In the genomic region with DNA sequence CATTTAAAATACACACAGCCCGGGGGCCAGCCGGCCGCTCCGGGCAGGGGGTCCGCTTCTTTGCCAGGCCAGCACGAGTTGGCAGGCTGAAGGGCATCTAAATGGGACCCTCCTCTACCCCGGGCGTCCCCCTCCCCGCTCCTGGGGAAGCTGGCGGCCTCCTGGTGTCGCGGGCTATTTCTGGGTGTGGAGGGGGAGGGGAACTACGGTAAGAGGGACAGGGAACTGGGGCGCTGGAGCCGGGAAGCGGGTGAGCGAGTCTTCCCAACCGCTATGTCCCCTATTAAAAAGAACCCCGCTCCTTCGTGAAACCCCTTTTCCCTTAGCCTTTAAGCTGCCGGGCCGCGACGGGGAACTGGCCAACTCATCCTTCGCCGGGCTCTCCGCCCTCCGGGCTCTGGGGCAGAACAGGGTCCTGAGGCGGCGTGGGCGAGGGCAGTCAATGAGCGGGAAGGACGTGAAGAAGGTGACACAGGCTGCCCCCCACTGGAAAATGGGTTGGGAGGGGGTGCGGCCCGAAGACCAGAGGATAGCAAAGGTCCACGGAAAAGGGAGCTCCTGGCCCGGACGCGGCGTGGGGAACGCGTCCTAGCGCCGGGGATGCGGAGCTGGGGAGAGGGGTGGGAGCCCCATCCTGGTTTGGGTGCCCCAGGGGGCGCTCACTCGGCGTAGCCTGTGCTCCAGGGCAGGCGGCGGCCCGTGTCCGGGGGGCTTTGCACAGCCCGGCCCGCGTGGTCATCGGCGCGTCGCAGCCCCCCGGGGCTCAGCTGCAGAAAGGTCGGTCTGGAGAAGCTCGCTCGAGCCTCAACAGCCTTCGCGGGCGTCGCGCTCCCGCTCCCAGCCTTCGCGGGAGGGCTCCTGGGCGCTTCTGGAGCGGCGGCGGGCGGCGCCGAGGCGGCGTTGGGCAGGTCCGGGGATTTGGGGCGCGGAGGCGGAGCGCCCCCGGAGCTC, we compare ENCODE assay signal across 1 cellular context.
TF ChIP-seq lines count a peak whose summit lies in the region.

No MANE protein-coding gene starts in this region.

TF ChIP-seq in GM12878, 131 proteins besides CTCF, POLR2A, EP300 and RAD21:
- TF ChIP-seq PAX5 (IDR thresholded peaks at IDR 0.05; ENCODE audit: borderline replicate concordance, low read depth, low read length) (peak; percentile 28; the same call in 1 of the 2 replicates), TCF12 (IDR thresholded peaks at IDR 0.05; ENCODE audit: low read depth, low read length) (0 out of 2 replicates have a peak, but pooled peaks have one; percentile 37), ZNF207 (IDR thresholded peaks at IDR 0.05; ENCODE audit: borderline replicate concordance) (no peak), IKZF2 (IDR thresholded peaks at IDR 0.05) (no peak), IKZF1 (conservative IDR thresholded peaks at IDR 0.05) (peak; percentile 9; the same call in 1 of the 2 replicates), DPF2 (IDR thresholded peaks at IDR 0.05) (peak; percentile 33), EED (IDR thresholded peaks at IDR 0.05; ENCODE audit: low read depth) (no peak), KDM1A (IDR thresholded peaks at IDR 0.05; ENCODE audit: borderline replicate concordance) (no peak), SMARCA5 (IDR thresholded peaks at IDR 0.05) (peak; percentile 74; the same call in 1 of the 2 replicates), GATAD2B (conservative IDR thresholded peaks at IDR 0.05; ENCODE audit: low read depth) (no peak; the same call in 1 of the 2 replicates), SUPT20H (IDR thresholded peaks at IDR 0.05; ENCODE audit: borderline replicate concordance, control insufficient read depth, low read depth, low read length) (no peak), ATF7 (IDR thresholded peaks at IDR 0.05; ENCODE audit: low read depth) (no peak), KAT2A (conservative IDR thresholded peaks at IDR 0.05; ENCODE audit: control insufficient read depth, low read depth, low read length) (no peak), JUNB (IDR thresholded peaks at IDR 0.05) (no peak), SREBF1 (IDR thresholded peaks at IDR 0.05; ENCODE audit: low read length) (no peak), LARP7 (IDR thresholded peaks at IDR 0.05) (peak; percentile 22; the same call in 1 of the 2 replicates), BCL11A (IDR thresholded peaks at IDR 0.05; ENCODE audit: low read depth, low read length) (no peak), STAT1 (conservative IDR thresholded peaks at IDR 0.05) (no peak), CBX3 (IDR thresholded peaks at IDR 0.05; ENCODE audit: borderline replicate concordance, low read depth) (no peak), HDAC6 (IDR thresholded peaks at IDR 0.05; ENCODE audit: unreplicated experiment) (peak; percentile 24)
- TF ChIP-seq, protein P1, sequence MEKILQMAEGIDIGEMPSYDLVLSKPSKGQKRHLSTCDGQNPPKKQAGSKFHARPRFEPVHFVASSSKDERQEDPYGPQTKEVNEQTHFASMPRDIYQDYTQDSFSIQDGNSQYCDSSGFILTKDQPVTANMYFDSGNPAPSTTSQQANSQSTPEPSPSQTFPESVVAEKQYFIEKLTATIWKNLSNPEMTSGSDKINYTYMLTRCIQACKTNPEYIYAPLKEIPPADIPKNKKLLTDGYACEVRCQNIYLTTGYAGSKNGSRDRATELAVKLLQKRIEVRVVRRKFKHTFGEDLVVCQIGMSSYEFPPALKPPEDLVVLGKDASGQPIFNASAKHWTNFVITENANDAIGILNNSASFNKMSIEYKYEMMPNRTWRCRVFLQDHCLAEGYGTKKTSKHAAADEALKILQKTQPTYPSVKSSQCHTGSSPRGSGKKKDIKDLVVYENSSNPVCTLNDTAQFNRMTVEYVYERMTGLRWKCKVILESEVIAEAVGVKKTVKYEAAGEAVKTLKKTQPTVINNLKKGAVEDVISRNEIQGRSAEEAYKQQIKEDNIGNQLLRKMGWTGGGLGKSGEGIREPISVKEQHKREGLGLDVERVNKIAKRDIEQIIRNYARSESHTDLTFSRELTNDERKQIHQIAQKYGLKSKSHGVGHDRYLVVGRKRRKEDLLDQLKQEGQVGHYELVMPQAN (conservative IDR thresholded peaks at IDR 0.05), result 0 out of 2 replicates have a peak, but pooled peaks have one; percentile 33
- TF ChIP-seq, protein P2, sequence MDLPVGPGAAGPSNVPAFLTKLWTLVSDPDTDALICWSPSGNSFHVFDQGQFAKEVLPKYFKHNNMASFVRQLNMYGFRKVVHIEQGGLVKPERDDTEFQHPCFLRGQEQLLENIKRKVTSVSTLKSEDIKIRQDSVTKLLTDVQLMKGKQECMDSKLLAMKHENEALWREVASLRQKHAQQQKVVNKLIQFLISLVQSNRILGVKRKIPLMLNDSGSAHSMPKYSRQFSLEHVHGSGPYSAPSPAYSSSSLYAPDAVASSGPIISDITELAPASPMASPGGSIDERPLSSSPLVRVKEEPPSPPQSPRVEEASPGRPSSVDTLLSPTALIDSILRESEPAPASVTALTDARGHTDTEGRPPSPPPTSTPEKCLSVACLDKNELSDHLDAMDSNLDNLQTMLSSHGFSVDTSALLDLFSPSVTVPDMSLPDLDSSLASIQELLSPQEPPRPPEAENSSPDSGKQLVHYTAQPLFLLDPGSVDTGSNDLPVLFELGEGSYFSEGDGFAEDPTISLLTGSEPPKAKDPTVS (IDR thresholded peaks at IDR 0.05; ENCODE audit: low read depth, low read length), result no peak
- TF ChIP-seq, protein P3, sequence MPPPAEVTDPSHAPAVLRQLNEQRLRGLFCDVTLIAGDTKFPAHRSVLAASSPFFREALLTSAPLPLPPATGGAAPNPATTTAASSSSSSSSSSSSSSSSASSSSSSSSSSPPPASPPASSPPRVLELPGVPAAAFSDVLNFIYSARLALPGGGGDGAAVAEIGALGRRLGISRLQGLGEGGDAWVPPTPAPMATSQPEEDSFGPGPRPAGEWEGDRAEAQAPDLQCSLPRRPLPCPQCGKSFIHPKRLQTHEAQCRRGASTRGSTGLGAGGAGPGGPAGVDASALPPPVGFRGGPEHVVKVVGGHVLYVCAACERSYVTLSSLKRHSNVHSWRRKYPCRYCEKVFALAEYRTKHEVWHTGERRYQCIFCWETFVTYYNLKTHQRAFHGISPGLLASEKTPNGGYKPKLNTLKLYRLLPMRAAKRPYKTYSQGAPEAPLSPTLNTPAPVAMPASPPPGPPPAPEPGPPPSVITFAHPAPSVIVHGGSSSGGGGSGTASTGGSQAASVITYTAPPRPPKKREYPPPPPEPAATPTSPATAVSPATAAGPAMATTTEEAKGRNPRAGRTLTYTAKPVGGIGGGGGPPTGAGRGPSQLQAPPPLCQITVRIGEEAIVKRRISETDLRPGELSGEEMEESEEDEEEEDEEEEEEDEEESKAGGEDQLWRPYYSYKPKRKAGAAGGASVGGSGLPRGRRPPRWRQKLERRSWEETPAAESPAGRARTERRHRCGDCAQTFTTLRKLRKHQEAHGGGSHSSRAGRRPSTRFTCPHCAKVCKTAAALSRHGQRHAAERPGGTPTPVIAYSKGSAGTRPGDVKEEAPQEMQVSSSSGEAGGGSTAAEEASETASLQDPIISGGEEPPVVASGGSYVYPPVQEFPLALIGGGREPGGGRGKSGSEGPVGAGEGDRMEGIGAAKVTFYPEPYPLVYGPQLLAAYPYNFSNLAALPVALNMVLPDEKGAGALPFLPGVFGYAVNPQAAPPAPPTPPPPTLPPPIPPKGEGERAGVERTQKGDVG (CRISPR knock-in tag; IDR thresholded peaks at IDR 0.05), result no peak
- TF ChIP-seq, protein P4, sequence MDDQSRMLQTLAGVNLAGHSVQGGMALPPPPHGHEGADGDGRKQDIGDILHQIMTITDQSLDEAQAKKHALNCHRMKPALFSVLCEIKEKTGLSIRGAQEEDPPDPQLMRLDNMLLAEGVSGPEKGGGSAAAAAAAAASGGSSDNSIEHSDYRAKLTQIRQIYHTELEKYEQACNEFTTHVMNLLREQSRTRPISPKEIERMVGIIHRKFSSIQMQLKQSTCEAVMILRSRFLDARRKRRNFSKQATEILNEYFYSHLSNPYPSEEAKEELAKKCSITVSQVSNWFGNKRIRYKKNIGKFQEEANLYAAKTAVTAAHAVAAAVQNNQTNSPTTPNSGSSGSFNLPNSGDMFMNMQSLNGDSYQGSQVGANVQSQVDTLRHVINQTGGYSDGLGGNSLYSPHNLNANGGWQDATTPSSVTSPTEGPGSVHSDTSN (IDR thresholded peaks at IDR 0.05; ENCODE audit: insufficient replicate concordance, low read depth, low read length), result no peak
- TF ChIP-seq, protein P5, sequence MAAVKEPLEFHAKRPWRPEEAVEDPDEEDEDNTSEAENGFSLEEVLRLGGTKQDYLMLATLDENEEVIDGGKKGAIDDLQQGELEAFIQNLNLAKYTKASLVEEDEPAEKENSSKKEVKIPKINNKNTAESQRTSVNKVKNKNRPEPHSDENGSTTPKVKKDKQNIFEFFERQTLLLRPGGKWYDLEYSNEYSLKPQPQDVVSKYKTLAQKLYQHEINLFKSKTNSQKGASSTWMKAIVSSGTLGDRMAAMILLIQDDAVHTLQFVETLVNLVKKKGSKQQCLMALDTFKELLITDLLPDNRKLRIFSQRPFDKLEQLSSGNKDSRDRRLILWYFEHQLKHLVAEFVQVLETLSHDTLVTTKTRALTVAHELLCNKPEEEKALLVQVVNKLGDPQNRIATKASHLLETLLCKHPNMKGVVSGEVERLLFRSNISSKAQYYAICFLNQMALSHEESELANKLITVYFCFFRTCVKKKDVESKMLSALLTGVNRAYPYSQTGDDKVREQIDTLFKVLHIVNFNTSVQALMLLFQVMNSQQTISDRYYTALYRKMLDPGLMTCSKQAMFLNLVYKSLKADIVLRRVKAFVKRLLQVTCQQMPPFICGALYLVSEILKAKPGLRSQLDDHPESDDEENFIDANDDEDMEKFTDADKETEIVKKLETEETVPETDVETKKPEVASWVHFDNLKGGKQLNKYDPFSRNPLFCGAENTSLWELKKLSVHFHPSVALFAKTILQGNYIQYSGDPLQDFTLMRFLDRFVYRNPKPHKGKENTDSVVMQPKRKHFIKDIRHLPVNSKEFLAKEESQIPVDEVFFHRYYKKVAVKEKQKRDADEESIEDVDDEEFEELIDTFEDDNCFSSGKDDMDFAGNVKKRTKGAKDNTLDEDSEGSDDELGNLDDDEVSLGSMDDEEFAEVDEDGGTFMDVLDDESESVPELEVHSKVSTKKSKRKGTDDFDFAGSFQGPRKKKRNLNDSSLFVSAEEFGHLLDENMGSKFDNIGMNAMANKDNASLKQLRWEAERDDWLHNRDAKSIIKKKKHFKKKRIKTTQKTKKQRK (IDR thresholded peaks at IDR 0.05; ENCODE audit: low read depth, low read length), result no peak
- TF ChIP-seq, protein P6, sequence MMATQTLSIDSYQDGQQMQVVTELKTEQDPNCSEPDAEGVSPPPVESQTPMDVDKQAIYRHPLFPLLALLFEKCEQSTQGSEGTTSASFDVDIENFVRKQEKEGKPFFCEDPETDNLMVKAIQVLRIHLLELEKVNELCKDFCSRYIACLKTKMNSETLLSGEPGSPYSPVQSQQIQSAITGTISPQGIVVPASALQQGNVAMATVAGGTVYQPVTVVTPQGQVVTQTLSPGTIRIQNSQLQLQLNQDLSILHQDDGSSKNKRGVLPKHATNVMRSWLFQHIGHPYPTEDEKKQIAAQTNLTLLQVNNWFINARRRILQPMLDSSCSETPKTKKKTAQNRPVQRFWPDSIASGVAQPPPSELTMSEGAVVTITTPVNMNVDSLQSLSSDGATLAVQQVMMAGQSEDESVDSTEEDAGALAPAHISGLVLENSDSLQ (IDR thresholded peaks at IDR 0.05), result no peak
- TF ChIP-seq, protein P7, sequence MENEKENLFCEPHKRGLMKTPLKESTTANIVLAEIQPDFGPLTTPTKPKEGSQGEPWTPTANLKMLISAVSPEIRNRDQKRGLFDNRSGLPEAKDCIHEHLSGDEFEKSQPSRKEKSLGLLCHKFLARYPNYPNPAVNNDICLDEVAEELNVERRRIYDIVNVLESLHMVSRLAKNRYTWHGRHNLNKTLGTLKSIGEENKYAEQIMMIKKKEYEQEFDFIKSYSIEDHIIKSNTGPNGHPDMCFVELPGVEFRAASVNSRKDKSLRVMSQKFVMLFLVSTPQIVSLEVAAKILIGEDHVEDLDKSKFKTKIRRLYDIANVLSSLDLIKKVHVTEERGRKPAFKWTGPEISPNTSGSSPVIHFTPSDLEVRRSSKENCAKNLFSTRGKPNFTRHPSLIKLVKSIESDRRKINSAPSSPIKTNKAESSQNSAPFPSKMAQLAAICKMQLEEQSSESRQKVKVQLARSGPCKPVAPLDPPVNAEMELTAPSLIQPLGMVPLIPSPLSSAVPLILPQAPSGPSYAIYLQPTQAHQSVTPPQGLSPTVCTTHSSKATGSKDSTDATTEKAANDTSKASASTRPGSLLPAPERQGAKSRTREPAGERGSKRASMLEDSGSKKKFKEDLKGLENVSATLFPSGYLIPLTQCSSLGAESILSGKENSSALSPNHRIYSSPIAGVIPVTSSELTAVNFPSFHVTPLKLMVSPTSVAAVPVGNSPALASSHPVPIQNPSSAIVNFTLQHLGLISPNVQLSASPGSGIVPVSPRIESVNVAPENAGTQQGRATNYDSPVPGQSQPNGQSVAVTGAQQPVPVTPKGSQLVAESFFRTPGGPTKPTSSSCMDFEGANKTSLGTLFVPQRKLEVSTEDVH (IDR thresholded peaks at IDR 0.05; ENCODE audit: low read depth, partially characterized antibody), result no peak
